Comparison of ENCODE assay signal across 4 cellular contexts in the genomic region with DNA sequence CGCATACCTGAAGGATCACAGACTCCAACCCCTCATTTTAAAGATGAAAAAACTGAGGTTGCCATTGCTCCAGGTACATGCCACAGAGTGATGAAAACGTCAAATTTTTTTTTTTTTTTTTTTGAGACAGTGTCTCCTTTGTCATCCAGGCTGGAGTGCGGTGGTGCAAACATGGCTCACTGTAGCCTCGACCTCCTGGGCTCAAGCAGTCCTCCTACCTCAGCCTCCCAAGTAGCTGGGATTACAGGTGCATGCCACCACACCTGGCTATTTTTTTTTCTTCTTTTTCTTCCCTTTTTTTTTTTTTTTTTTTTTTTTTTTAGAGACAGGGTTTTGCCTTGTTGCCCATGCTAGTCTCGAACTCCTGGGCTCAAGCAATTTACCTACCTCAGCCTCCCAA. TPM values are rescaled to one million over a fixed set of nuclear protein-coding genes. Genes with fewer than 3 reads are reported as not detected.
"Had no signal": no experiment of that assay in that cellular context is flagged by ENCODE, and none has a peak within 500 bp of the region (broad histone marks: within the 10 kb centered on the region; RNA-seq: fewer than 3 reads in every experiment).

No MANE protein-coding gene starts in this region.

RNA-seq across cellular contexts. Expression of a gene that starts 32.5 kb away (rescaled TPM):
- total RNA-seq: left ventricle myocardium superior, transverse colon, ureter had no signal
- polyA plus RNA-seq: keratinocyte had no signal
